Comparison of ENCODE assay signal across 1 cellular context in genomic region chr1:154323493-154323892, GRCh38.
TF ChIP-seq lines count a peak whose summit lies in the region.

No MANE protein-coding gene starts in this region.

TF ChIP-seq in HepG2, 621 proteins besides CTCF, POLR2A, EP300 and RAD21:
- TF ChIP-seq ZC3H4 (CRISPR knock-in tag; IDR thresholded peaks at IDR 0.05; ENCODE audit: borderline replicate concordance) (no peak), BRF2 (CRISPR knock-in tag; IDR thresholded peaks at IDR 0.05) (no peak), CREM (IDR thresholded peaks at IDR 0.05) (no peak), CREM (CRISPR knock-in tag; IDR thresholded peaks at IDR 0.05) (no peak), SPEN (CRISPR knock-in tag; IDR thresholded peaks at IDR 0.05; ENCODE audit: low read depth) (no peak), KAT7 (CRISPR knock-in tag; IDR thresholded peaks at IDR 0.05; ENCODE audit: borderline replicate concordance) (no peak), ZNF451 (CRISPR knock-in tag; IDR thresholded peaks at IDR 0.05) (no peak), PAXIP1 (CRISPR knock-in tag; conservative IDR thresholded peaks at IDR 0.05) (no peak)
